Comparison of ENCODE assay signal across 1 cellular context in genomic region chr22:23820748-23821211, GRCh38.
TF ChIP-seq lines count a peak whose summit lies in the region.

No MANE protein-coding gene starts in this region.

TF ChIP-seq in GM23338, 12 proteins besides CTCF, POLR2A, EP300 and RAD21:
- TF ChIP-seq EZH2 (IDR thresholded peaks at IDR 0.05; ENCODE audit: low read depth, unreplicated experiment): no peak
- no peak for TF ChIP-seq ZNF462 (CRISPR knock-in tag; IDR thresholded peaks at IDR 0.05)
- no peak for TF ChIP-seq JUNB (IDR thresholded peaks at IDR 0.05; ENCODE audit: unreplicated experiment)
- TF ChIP-seq CREB1 (CRISPR knock-in tag; IDR thresholded peaks at IDR 0.05; ENCODE audit: low read depth): no peak
- no peak for TF ChIP-seq ZNF331 (CRISPR knock-in tag; IDR thresholded peaks at IDR 0.05; ENCODE audit: low read depth)
- no peak for TF ChIP-seq NANOG (IDR thresholded peaks at IDR 0.05; ENCODE audit: borderline replicate concordance)
- no peak for TF ChIP-seq ETS1 (IDR thresholded peaks at IDR 0.05)
- TF ChIP-seq STAT1 (IDR thresholded peaks at IDR 0.05; ENCODE audit: unreplicated experiment): no peak
- TF ChIP-seq POLR2AphosphoS5 (IDR thresholded peaks at IDR 0.05; ENCODE audit: low read depth): no peak
- TF ChIP-seq REST (IDR thresholded peaks at IDR 0.05; ENCODE audit: unreplicated experiment): no peak
- TF ChIP-seq ZNF114 (CRISPR knock-in tag; IDR thresholded peaks at IDR 0.05): no peak
